30 cellular contexts compared by ENCODE assay signal in genomic region chr7:66970310-66970709, GRCh38. TPM values are rescaled to one million over a fixed set of nuclear protein-coding genes. Genes with fewer than 3 reads are reported as not detected.
A peak's percentile ranks its signal among the peaks of the same experiment; 100 is the strongest.
DNase-seq lines count a peak whose midpoint lies in the region; ATAC-seq, FAIRE-seq and TF ChIP-seq lines count a peak whose summit lies in the region.
"Had no signal": no experiment of that assay in that cellular context is flagged by ENCODE, and none has a peak within 500 bp of the region (broad histone marks: within the 10 kb centered on the region; RNA-seq: fewer than 3 reads in every experiment).

No MANE protein-coding gene starts in this region.

- H3K9me2 ChIP-seq in SK-N-SH, result no peaks in the 10 kb centered on the region

- FAIRE-seq in K562 (lab: Jason Lieb, UNC), result no peak
- FAIRE-seq: G401.6, pancreas had no signal

- TF ChIP-seq RAD21 in SK-N-SH (IDR thresholded peaks at IDR 0.05; ENCODE audit: low read length) (no peak), K562 (CRISPR knock-in tag; conservative IDR thresholded peaks at IDR 0.05 in 1 of 2, IDR thresholded peaks at IDR 0.05 in 1 of 2) (no peak)

- H3F3A ChIP-seq in SK-N-SH (replicated peaks; ENCODE audit: insufficient read depth), result no peaks in the 10 kb centered on the region

- no peaks in the 10 kb centered on the region for H4K20me1 ChIP-seq in SK-N-SH (ENCODE audit: insufficient read depth)
- H4K20me1 ChIP-seq in K562 (replicated peaks; ENCODE audit: control insufficient read depth, insufficient read depth, low read length), result no peaks in the 10 kb centered on the region

- DNase-seq in SK-N-SH (no peak), K562 (ENCODE audit: extremely low read depth in 1 of 4, low spot score in 3 of 4) (peak in 2 of 4 experiments; percentile 25 to 40), mucosa of descending colon (peak in 1 of 3 donors; percentile 32), cortex of kidney (lab: John Stamatoyannopoulos, UW) (no peak), head of caudate nucleus (no peak)
- DNase-seq: activated CD4-positive, alpha-beta T cell treated with anti-CD3 and anti-CD28 coated beads for 4 hours; activated CD8-positive, alpha-beta memory T cell treated with anti-CD3 and anti-CD28 coated beads for 24 hours; activated T-cell treated with anti-CD3 and anti-CD28 coated beads for 4 hours; anterior cingulate cortex; Calu3; DMS79; hippocampal formation; mammary epithelial cell; MM.1S; NCI-H1417 treated with DMSO at 0.1 percent for 48 hours; NCI-H2029 treated with DMSO at 0.1 percent for 48 hours; NCI-H526; NK-92 treated with Interleukin-12 subunit alpha and Interleukin-12 subunit beta, amount 100 ng/mL, for 24 hours; pancreas; PC-9; SHP77 treated with DMSO at 0.1 percent for 48 hours; SW 1271; tibial artery had no signal

- no peaks in the 10 kb centered on the region for H3K9me1 ChIP-seq in K562 (ENCODE audit: control insufficient read depth, insufficient read depth, low read length)

- BruUV-seq in K562 (replicated peaks; lab: Mats Ljungman, UMichigan), result no TSS peak

- H3K27ac ChIP-seq in SK-N-SH (ENCODE audit: low read depth in 2 of 2, low read length in 1 of 2) (no peak overlapping the region), K562 (ENCODE audit: extremely low read depth, low read depth, low read length) (no peak overlapping the region)
- H3K27ac ChIP-seq: 22Rv1, breast epithelium, KMS-11, pancreas, PC-9, tibial artery had no signal

- no peak overlapping the region for H3K4me3 ChIP-seq in SK-N-SH (ENCODE audit: low read depth in 2 of 2, low read length in 1 of 2)
- no peak overlapping the region for H3K4me3 ChIP-seq in K562
- H3K4me3 ChIP-seq in mucosa of descending colon, result no peak overlapping the region
- H3K4me3 ChIP-seq: breast epithelium, pancreas, PC-9, tibial artery had no signal

- H3K79me2 ChIP-seq in SK-N-SH (ENCODE audit: insufficient read depth) (no peaks in the 10 kb centered on the region), K562 (ENCODE audit: control insufficient read depth, insufficient read depth, low read length) (no peaks in the 10 kb centered on the region)

- H3K4me2 ChIP-seq in SK-N-SH (no peak overlapping the region), K562 (ENCODE audit: insufficient read depth, low read length) (0 out of 2 replicates have a peak overlapping the region, but pooled peaks have one; percentile 3)
- H3K4me2 ChIP-seq: KMS-11, PC-9 had no signal

- in situ Hi-C loops in K562 (cut with MboI), result no loop called here

- CTCF ChIA-PET in SK-N-SH (lab: Yijun Ruan, JAX) (interaction anchor here (1.2 kb wide), 1 partner anchor 15 kb away, joined by 3 read pairs; no protein-coding TSS in a partner anchor), K562 (lab: Yijun Ruan, JAX; ENCODE audit: low intra/inter-chr PET ratio) (no interaction called here)

- H3K27me3 ChIP-seq in SK-N-SH (ENCODE audit: insufficient read depth) (no peaks in the 10 kb centered on the region), K562 (ENCODE audit: control insufficient read depth in 2 of 2, insufficient read depth in 2 of 2, low read length in 2 of 2) (no peaks in the 10 kb centered on the region)
- H3K27me3 ChIP-seq: breast epithelium, pancreas, tibial artery had no signal

- intact Hi-C loops in K562 (cut with micrococcal nuclease) (no loop called here), mucosa of descending colon (cut with DNase I, micrococcal nuclease) (no loop called here), head of caudate nucleus (cut with DNase I) (no loop called here)

- TF ChIP-seq EP300 in SK-N-SH (IDR thresholded peaks at IDR 0.05; ENCODE audit: borderline replicate concordance in 1 of 2, low read depth in 1 of 2, low read length in 1 of 2) (no peak), K562 (IDR thresholded peaks at IDR 0.05; ENCODE audit: low read length) (no peak)

- no peaks in the 10 kb centered on the region for H3K9me3 ChIP-seq in SK-N-SH
- H3K9me3 ChIP-seq in K562 (replicated peaks; ENCODE audit: control insufficient read depth, insufficient read depth, low read depth, low read length), result no peaks in the 10 kb centered on the region
- no peaks in the 10 kb centered on the region for H3K9me3 ChIP-seq in mucosa of descending colon
- H3K9me3 ChIP-seq: breast epithelium, pancreas, tibial artery had no signal

- TF ChIP-seq POLR2A in K562 (conservative IDR thresholded peaks at IDR 0.05), result no peak

- H3K9ac ChIP-seq in SK-N-SH (no peak overlapping the region), K562 (ENCODE audit: insufficient read depth in 1 of 2, low read depth in 2 of 2, low read length in 2 of 2) (no peak overlapping the region)
- H3K9ac ChIP-seq: KMS-11 had no signal

- POLR2A ChIA-PET in SK-N-SH (lab: Yijun Ruan, JAX), result no interaction called here
- POLR2A ChIA-PET in K562 (lab: Yijun Ruan, JAX), result interaction anchor here (0.7 to 1.9 kb wide), 3 partner anchors 9 to 90 kb away, joined by 3 to 6 read pairs (median 3); no protein-coding TSS in a partner anchor

- H3K4me1 ChIP-seq in SK-N-SH (ENCODE audit: control insufficient read depth in 1 of 2, insufficient read depth in 2 of 2, low read depth in 1 of 2, low read length in 1 of 2), result no peaks in the 10 kb centered on the region
- peaks cover 2 to 9% of the 10 kb centered on the region in 2 experiments; a peak in 3 of 5 replicates for H3K4me1 ChIP-seq in K562 (replicated peaks in 1 of 2; ENCODE audit: control insufficient read depth in 2 of 2, insufficient read depth in 2 of 2, low read length in 2 of 2)
- peaks cover 6% of the 10 kb centered on the region for H3K4me1 ChIP-seq in mucosa of descending colon (ENCODE audit: low read depth)
- H3K4me1 ChIP-seq: breast epithelium, pancreas, tibial artery had no signal

- H2AFZ ChIP-seq in SK-N-SH (ENCODE audit: low read depth) (no peak overlapping the region), K562 (ENCODE audit: low read depth, low read length) (peak overlapping the region; percentile 67; the same call in 1 of the 2 replicates)
- H2AFZ ChIP-seq: PC-9 had no signal

- ATAC-seq in SK-N-SH treated with all-trans-retinoic acid at 6 μM for 48 hours, result peak; percentile 32; the same call in 2 of the 3 replicates
- ATAC-seq in K562, result peak; percentile 72
- peak; percentile 67 for ATAC-seq in mucosa of descending colon
- ATAC-seq in HG02840 (IDR thresholded peaks at IDR 0.05; ENCODE audit: low FRiP score, unreplicated experiment), result no peak
- ATAC-seq in GM21619 (IDR thresholded peaks at IDR 0.05; ENCODE audit: unreplicated experiment), result no peak
- ATAC-seq: pancreas had no signal

- H3K36me3 ChIP-seq in SK-N-SH (replicated peaks in 1 of 2; ENCODE audit: control insufficient read depth in 1 of 2, insufficient read depth in 2 of 2, low read length in 1 of 2), result no peaks in the 10 kb centered on the region
- H3K36me3 ChIP-seq in K562 (ENCODE audit: control insufficient read depth, insufficient read depth, low read length), result no peaks in the 10 kb centered on the region
- no peaks in the 10 kb centered on the region for H3K36me3 ChIP-seq in mucosa of descending colon (ENCODE audit: low read depth)
- H3K36me3 ChIP-seq: breast epithelium, pancreas, tibial artery had no signal

- WGBS in SK-N-SH (ENCODE audit: low lambda C conversion rate), result 89% methylated on average over 5 of the region's 5 CpGs
- WGBS in K562 (ENCODE audit: insufficient coverage, low coverage, missing lambda C conversion rate), result 25% methylated on average over 5 of the region's 5 CpGs

- TF ChIP-seq CTCF in SK-N-SH (IDR thresholded peaks at IDR 0.05) (no peak), K562 (IDR thresholded peaks at IDR 0.05 in 2 of 3, conservative IDR thresholded peaks at IDR 0.05 in 1 of 3; ENCODE audit: insufficient read depth in 2 of 3, low read depth in 1 of 3, low read length in 3 of 3) (no peak), mucosa of descending colon (IDR thresholded peaks at IDR 0.05) (no peak)

RNA-seq across cellular contexts. Expression of gene SBDS, which starts 25.1 kb away (rescaled TPM):
- polyA plus RNA-seq in SK-N-SH (2012; rRNA removed) (49.5 and 59.2 TPM in 2 replicates), K562 (2011; rRNA removed) (63.3 and 111 TPM in 2 replicates), K562 (2014; fragmentation: Illumina TruSeq; extraction: Trizol) (159 and 174 TPM in 2 replicates), K562 (2014; fragmentation: Nextera tagmentation; extraction: Ambion mirVana) (100 to 1,000 TPM; 105 to 150 TPM), K562 (2014; rRNA removed) (110 and 131 TPM in 2 replicates)
- 67.7 and 89.6 TPM in 2 replicates for polyA plus RNA-seq in SK-N-SH (2012; cell fraction: cytosol; rRNA removed)
- 21.6 and 33.3 TPM in 2 replicates for polyA plus RNA-seq in SK-N-SH (2012; cell fraction: nucleus; rRNA removed)
- 11.1 and 27.7 TPM in 2 replicates for total RNA-seq in K562 (2011; cell fraction: chromatin; rRNA removed; ENCODE audit: low replicate concordance)
- total RNA-seq in K562 (2011; cell fraction: nucleolus; rRNA removed), result 13.4 and 14.0 TPM in 2 replicates
- total RNA-seq in K562 (2011; cell fraction: nucleoplasm; rRNA removed), result 20.6 and 22.3 TPM in 2 replicates
- total RNA-seq in K562 (2014; rRNA removed) (111 and 114 TPM in 2 replicates), K562 (2014; rRNA removed; fragmentation: Illumina TruSeq; extraction: Trizol) (117 and 131 TPM in 2 replicates), K562 (2015; rRNA removed; fragmentation: Illumina TruSeq; extraction: Trizol) (106 and 119 TPM in 2 replicates), K562 (2021) (109 and 116 TPM in 2 replicates), mucosa of descending colon (100 to 1,000 TPM; 129 to 153 (median 134) TPM)
- 23.5 and 29.8 TPM in 2 replicates for polyA plus RNA-seq in K562 (2011; cell fraction: cytosol; rRNA removed)
- 14.0 and 15.3 TPM in 2 replicates for polyA plus RNA-seq in K562 (2011; cell fraction: nucleus; rRNA removed)
- polyA plus RNA-seq in K562 (2012), result 86.2 and 93.7 TPM in 2 replicates
- polyA minus RNA-seq in K562 (2011; rRNA and poly(A)+ RNA removed), result 78.7 and 101 TPM in 2 replicates
- polyA minus RNA-seq in K562 (2011; cell fraction: cytosol; rRNA and poly(A)+ RNA removed), result 55.4 and 57.2 TPM in 2 replicates
- 13.6 and 18.1 TPM in 2 replicates for polyA minus RNA-seq in K562 (2011; cell fraction: nucleus; rRNA and poly(A)+ RNA removed)

RNA-seq across cellular contexts. Expression of gene TYW1, which starts 26.3 kb away (rescaled TPM):
- 15.0 and 20.8 TPM in 2 replicates for polyA plus RNA-seq in SK-N-SH (2012; rRNA removed)
- polyA plus RNA-seq in SK-N-SH (2012; cell fraction: cytosol; rRNA removed), result 19.9 and 20.2 TPM in 2 replicates
- 13.9 and 20.2 TPM in 2 replicates for polyA plus RNA-seq in SK-N-SH (2012; cell fraction: nucleus; rRNA removed)
- 85.8 and 132 TPM in 2 replicates for total RNA-seq in K562 (2011; cell fraction: chromatin; rRNA removed; ENCODE audit: low replicate concordance)
- total RNA-seq in K562 (2011; cell fraction: nucleolus; rRNA removed), result 50.4 and 58.6 TPM in 2 replicates
- total RNA-seq in K562 (2011; cell fraction: nucleoplasm; rRNA removed), result 57.9 and 63.4 TPM in 2 replicates
- 23.0 and 24.3 TPM in 2 replicates for total RNA-seq in K562 (2014; rRNA removed)
- total RNA-seq in K562 (2014; rRNA removed; fragmentation: Illumina TruSeq; extraction: Trizol), result 29.8 and 30.7 TPM in 2 replicates
- 29.1 and 32.0 TPM in 2 replicates for total RNA-seq in K562 (2015; rRNA removed; fragmentation: Illumina TruSeq; extraction: Trizol)
- 24.7 and 25.1 TPM in 2 replicates for total RNA-seq in K562 (2021)
- 15.9 and 26.2 TPM in 2 replicates for polyA plus RNA-seq in K562 (2011; rRNA removed)
- polyA plus RNA-seq in K562 (2011; cell fraction: cytosol; rRNA removed), result 11.8 and 12.5 TPM in 2 replicates
- polyA plus RNA-seq in K562 (2011; cell fraction: nucleus; rRNA removed), result 12.1 and 16.1 TPM in 2 replicates
- polyA plus RNA-seq in K562 (2012), result 16.6 and 17.6 TPM in 2 replicates
- 23.8 and 28.2 TPM in 2 replicates for polyA plus RNA-seq in K562 (2014; fragmentation: Illumina TruSeq; extraction: Trizol)
- polyA plus RNA-seq in K562 (2014; fragmentation: Nextera tagmentation; extraction: Ambion mirVana), result 10 to 100 TPM; 17.4 to 31.4 TPM
- 22.4 and 22.6 TPM in 2 replicates for polyA plus RNA-seq in K562 (2014; rRNA removed)
- 49.5 and 68.4 TPM in 2 replicates for polyA minus RNA-seq in K562 (2011; rRNA and poly(A)+ RNA removed)
- polyA minus RNA-seq in K562 (2011; cell fraction: cytosol; rRNA and poly(A)+ RNA removed), result 10.9 and 16.6 TPM in 2 replicates
- 18.0 and 26.0 TPM in 2 replicates for polyA minus RNA-seq in K562 (2011; cell fraction: nucleus; rRNA and poly(A)+ RNA removed)
- 10 to 100 TPM; 14.6 to 19.0 (median 16.6) TPM for total RNA-seq in mucosa of descending colon

RNA-seq across cellular contexts. Expression of gene TMEM248, which starts 49.3 kb away (rescaled TPM):
- polyA plus RNA-seq in SK-N-SH (2012; rRNA removed) (146 and 185 TPM in 2 replicates), K562 (2011; rRNA removed) (79.1 and 95.8 TPM in 2 replicates), K562 (2014; fragmentation: Illumina TruSeq; extraction: Trizol) (109 and 132 TPM in 2 replicates), K562 (2014; fragmentation: Nextera tagmentation; extraction: Ambion mirVana) (1 to 10 TPM; 6.3 to 8.2 TPM), K562 (2014; rRNA removed) (63.2 and 85.8 TPM in 2 replicates)
- polyA plus RNA-seq in SK-N-SH (2012; cell fraction: cytosol; rRNA removed), result 89.0 and 113 TPM in 2 replicates
- 84.6 and 136 TPM in 2 replicates for polyA plus RNA-seq in SK-N-SH (2012; cell fraction: nucleus; rRNA removed)
- 196 and 234 TPM in 2 replicates for total RNA-seq in K562 (2011; cell fraction: chromatin; rRNA removed; ENCODE audit: low replicate concordance)
- 184 and 220 TPM in 2 replicates for total RNA-seq in K562 (2011; cell fraction: nucleolus; rRNA removed)
- total RNA-seq in K562 (2011; cell fraction: nucleoplasm; rRNA removed), result 236 and 245 TPM in 2 replicates
- total RNA-seq in K562 (2014; rRNA removed) (64.4 and 76.4 TPM in 2 replicates), K562 (2014; rRNA removed; fragmentation: Illumina TruSeq; extraction: Trizol) (57.6 and 58.0 TPM in 2 replicates), K562 (2015; rRNA removed; fragmentation: Illumina TruSeq; extraction: Trizol) (78.0 and 78.4 TPM in 2 replicates), K562 (2021) (107 and 108 TPM in 2 replicates), mucosa of descending colon (100 to 1,000 TPM; 101 to 130 (median 111) TPM)
- 111 and 247 TPM in 2 replicates for polyA plus RNA-seq in K562 (2011; cell fraction: cytosol; rRNA removed)
- polyA plus RNA-seq in K562 (2011; cell fraction: nucleus; rRNA removed), result 105 and 124 TPM in 2 replicates
- 51.5 and 64.1 TPM in 2 replicates for polyA plus RNA-seq in K562 (2012)
- 89.8 and 153 TPM in 2 replicates for polyA minus RNA-seq in K562 (2011; rRNA and poly(A)+ RNA removed)
- 63.9 and 95.8 TPM in 2 replicates for polyA minus RNA-seq in K562 (2011; cell fraction: cytosol; rRNA and poly(A)+ RNA removed)
- polyA minus RNA-seq in K562 (2011; cell fraction: nucleus; rRNA and poly(A)+ RNA removed), result 27.6 and 38.8 TPM in 2 replicates

Comparison
In these comparisons a context has a peak if more than half of its experiments do, and no peak if none do; other contexts are left out.
1. ATAC-seq: peak in SK-N-SH treated with all-trans-retinoic acid at 6 μM for 48 hours (single experiment), K562 (single experiment) and mucosa of descending colon (single experiment); none in HG02840 (single experiment) and GM21619 (single experiment).